ENCODE assay signal across 1 cellular context in the genomic region with DNA sequence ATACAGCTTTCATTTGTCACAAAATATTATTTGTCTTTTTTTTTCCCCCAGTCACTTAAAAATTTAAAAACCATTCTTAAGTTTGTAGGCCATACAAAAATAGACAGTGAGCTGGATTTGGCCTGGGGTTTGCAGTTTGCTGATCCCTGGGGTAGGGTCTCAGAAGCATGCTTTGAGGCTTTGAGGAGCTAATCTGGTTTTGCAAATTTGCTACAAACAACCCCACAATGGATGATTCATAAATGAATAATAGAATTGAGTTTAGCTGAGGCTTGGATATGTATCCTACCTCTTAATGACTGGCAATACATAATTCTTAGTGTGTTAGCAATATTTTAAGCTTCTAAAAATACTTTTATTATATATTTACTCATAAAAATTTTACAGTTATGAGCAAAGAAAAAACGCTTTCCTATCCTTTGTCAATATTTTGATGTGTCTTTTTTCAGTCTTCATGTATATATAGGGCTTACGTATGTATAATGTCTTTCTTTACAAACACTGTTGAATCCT.
TF ChIP-seq lines count a peak whose summit lies in the region.

No MANE protein-coding gene starts in this region.

TF ChIP-seq in IMR-90, 13 proteins besides CTCF, POLR2A, EP300 and RAD21:
- TF ChIP-seq CHD1 (IDR thresholded peaks at IDR 0.05; ENCODE audit: low read depth, low read length) = no peak
- TF ChIP-seq, protein P1, sequence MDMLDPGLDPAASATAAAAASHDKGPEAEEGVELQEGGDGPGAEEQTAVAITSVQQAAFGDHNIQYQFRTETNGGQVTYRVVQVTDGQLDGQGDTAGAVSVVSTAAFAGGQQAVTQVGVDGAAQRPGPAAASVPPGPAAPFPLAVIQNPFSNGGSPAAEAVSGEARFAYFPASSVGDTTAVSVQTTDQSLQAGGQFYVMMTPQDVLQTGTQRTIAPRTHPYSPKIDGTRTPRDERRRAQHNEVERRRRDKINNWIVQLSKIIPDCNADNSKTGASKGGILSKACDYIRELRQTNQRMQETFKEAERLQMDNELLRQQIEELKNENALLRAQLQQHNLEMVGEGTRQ (IDR thresholded peaks at IDR 0.05; ENCODE audit: low read depth, low read length) = no peak
- TF ChIP-seq MXI1 (IDR thresholded peaks at IDR 0.05; ENCODE audit: borderline replicate concordance, low read depth, low read length) = no peak
- TF ChIP-seq, protein P2, sequence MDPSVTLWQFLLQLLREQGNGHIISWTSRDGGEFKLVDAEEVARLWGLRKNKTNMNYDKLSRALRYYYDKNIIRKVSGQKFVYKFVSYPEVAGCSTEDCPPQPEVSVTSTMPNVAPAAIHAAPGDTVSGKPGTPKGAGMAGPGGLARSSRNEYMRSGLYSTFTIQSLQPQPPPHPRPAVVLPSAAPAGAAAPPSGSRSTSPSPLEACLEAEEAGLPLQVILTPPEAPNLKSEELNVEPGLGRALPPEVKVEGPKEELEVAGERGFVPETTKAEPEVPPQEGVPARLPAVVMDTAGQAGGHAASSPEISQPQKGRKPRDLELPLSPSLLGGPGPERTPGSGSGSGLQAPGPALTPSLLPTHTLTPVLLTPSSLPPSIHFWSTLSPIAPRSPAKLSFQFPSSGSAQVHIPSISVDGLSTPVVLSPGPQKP (IDR thresholded peaks at IDR 0.05; ENCODE audit: borderline replicate concordance, low read depth, low read length) = no peak
- no peak for TF ChIP-seq RFX5 (IDR thresholded peaks at IDR 0.05; ENCODE audit: low read depth, low read length)
- TF ChIP-seq SMC3 (IDR thresholded peaks at IDR 0.05; ENCODE audit: low read depth, low read length) = no peak
- no peak for TF ChIP-seq RCOR1 (IDR thresholded peaks at IDR 0.05; ENCODE audit: insufficient replicate concordance, low read length)
